In the genomic region with DNA sequence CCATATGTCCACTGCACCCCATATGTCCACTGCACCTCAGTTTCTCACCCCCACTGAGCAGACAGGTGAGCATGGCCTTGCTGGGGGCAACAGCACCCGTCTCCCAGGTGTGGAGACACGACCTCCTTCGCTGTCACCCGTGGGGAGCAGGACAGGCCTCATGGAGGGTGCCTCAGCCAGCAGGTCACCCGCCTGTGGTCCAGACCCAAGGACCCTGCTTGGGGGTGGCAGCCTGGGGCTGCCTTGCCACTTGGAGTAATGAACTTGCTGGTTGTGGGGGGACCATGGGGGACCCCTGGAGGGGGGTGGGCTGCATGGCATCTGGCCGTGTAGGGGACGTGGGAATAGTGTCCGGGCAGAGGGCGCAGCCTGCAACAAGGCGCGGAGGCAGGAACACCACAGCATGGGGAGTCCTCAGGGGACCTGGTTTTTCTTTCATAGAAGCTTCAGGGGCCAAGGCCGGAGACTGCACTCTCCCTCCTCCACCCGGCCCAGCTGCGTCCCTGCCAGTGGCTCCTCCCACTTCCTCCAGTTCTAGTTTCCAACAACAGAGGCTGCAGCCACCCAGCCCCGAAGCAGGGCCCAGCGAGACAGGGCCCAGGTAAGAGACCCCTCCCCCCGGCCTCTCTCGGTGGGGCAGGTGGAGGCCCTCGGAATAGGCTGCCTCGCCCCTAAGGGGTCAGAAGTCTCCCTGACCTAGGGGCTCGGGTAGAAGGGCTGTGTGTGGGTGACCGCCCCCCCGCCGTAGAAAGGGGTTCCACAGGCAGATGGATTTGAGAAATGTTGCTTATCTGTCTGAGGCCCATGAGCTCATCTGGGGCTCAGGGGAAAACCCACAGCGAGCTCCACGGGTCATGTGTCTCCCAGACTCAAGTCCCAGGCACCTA, we compare ENCODE assay signal across 9 cellular contexts. TPM values are rescaled to one million over a fixed set of nuclear protein-coding genes. Genes with fewer than 3 reads are reported as not detected.
A peak's percentile ranks its signal among the peaks of the same experiment; 100 is the strongest.
DNase-seq lines count a peak whose midpoint lies in the region; ATAC-seq and TF ChIP-seq lines count a peak whose summit lies in the region.
"Had no signal": no experiment of that assay in that cellular context is flagged by ENCODE, and none has a peak within 500 bp of the region (broad histone marks: within the 10 kb centered on the region; RNA-seq: fewer than 3 reads in every experiment).

A gene with protein sequence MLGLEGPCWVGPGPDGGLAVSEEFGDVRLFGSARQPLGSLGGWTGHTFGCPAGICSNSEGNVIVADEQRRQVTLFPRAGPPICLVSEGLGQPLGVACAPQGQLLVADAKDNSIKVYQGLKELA (plus strand): TSS at position 531 of the 887 bp plus-strand sequence. CDS start 1,043 bp downstream, outside the sequence.

- H3K27ac ChIP-seq in C4-2B (peak within 1 kb of the TSS; percentile 70), ovary (peak within 1 kb of the TSS; percentile 40 to 80)

- H3K9me3 ChIP-seq in ovary: no peaks in the 10 kb centered on the region

- peak; percentile 65 for DNase-seq in NCI-H2227 treated with DMSO at 0.1 percent for 48 hours (lab: John Stamatoyannopoulos, UW)
- DNase-seq in activated CD8-positive, alpha-beta memory T cell treated with anti-CD3 and anti-CD28 coated beads, Interleukin-2, amount 50 U/mL, for 4 hours: peak; percentile 33
- peak; percentile 79 for DNase-seq in fibroblast of pulmonary artery (ENCODE audit: low read depth)
- DNase-seq in ovary: peak; percentile 86 to 92 (median 89)
- DNase-seq in globus pallidus (ENCODE audit: low spot score): no peak

- TF ChIP-seq CTCF in C4-2B (conservative IDR thresholded peaks at IDR 0.05) (no peak), fibroblast of pulmonary artery (IDR thresholded peaks at IDR 0.05; ENCODE audit: low read length, missing control alignments) (no peak), ovary (IDR thresholded peaks at IDR 0.05) (no peak)

- H3K4me3 ChIP-seq in fibroblast of pulmonary artery (replicated peaks; ENCODE audit: low read depth, low read length): peak within 1 kb of the TSS; percentile 30
- H3K4me3 ChIP-seq in ovary: no peak within 1 kb of the TSS

- TF ChIP-seq EP300 in ovary (IDR thresholded peaks at IDR 0.05): no peak

- H3K4me1 ChIP-seq in ovary (ENCODE audit: insufficient read depth): peaks cover 42% of the 10 kb centered on the region

- no peaks in the 10 kb centered on the region for H3K27me3 ChIP-seq in ovary

- no peaks in the 10 kb centered on the region for H3K36me3 ChIP-seq in ovary

- no peak for TF ChIP-seq POLR2A in ovary (IDR thresholded peaks at IDR 0.05)

- peak; percentile 48 for ATAC-seq in GM19452 (IDR thresholded peaks at IDR 0.05; ENCODE audit: unreplicated experiment)
- no peak for ATAC-seq in GM19397 (IDR thresholded peaks at IDR 0.05; ENCODE audit: unreplicated experiment)

- intact Hi-C loops in ovary (cut with DNase I): loop anchor here in 1 of 4 donors (5.0 kb wide), 1 partner anchor 101 kb away; a partner anchor contains a TSS

- WGBS in ovary, 3 donors: 7 to 13% (median 8%) methylated on average over 25 to 26 of the region's 26 CpGs

RNA-seq across cellular contexts. Expression of the gene that starts here (rescaled TPM):
- 10 to 100 TPM in 1 of 7 donors, 1 to 10 TPM in 6; 3.2 to 15.4 (median 5.0) TPM for total RNA-seq in ovary
- polyA plus RNA-seq in ovary: 1 to 10 TPM in 1 of 2 donors, under 1 TPM in 1; 0.53 to 5.9 TPM
- polyA plus RNA-seq: neural cell had no signal
